ENCODE assay signal across 29 cellular contexts in genomic region chr2:69731575-69731974, GRCh38. TPM values are rescaled to one million over a fixed set of nuclear protein-coding genes. Genes with fewer than 3 reads are reported as not detected.
A peak's percentile ranks its signal among the peaks of the same experiment; 100 is the strongest.
DNase-seq lines count a peak whose midpoint lies in the region; ATAC-seq and FAIRE-seq lines count a peak whose summit lies in the region.
"Had no signal": no experiment of that assay in that cellular context is flagged by ENCODE, and none has a peak within 500 bp of the region (broad histone marks: within the 10 kb centered on the region; RNA-seq: fewer than 3 reads in every experiment).

No MANE protein-coding gene starts in this region.

- H3K27ac ChIP-seq in small intestine (ENCODE audit: low read depth in 1 of 2, low read length in 1 of 2) = no peak overlapping the region
- H3K27ac ChIP-seq: BLaER1, heart left ventricle, ovary, suprapubic skin, upper lobe of right lung had no signal

- DNase-seq in T-helper 17 cell (no peak), small intestine (peak; percentile 13), ureter (ENCODE audit: low spot score) (no peak), GOT3 (lab: John Stamatoyannopoulos, UW) (no peak), amniotic stem cell (lab: John Stamatoyannopoulos, UW) (no peak), immature natural killer cell (no peak)
- DNase-seq: activated CD4-positive, alpha-beta T cell treated with anti-CD3 and anti-CD28 coated beads, Interleukin-2, amount 50 U/mL, for 48 hours; activated naive CD4-positive, alpha-beta T cell; central memory CD4-positive, alpha-beta T cell; dermis blood vessel endothelial cell; EL; foreskin fibroblast; heart left ventricle; mammary epithelial cell; MV-4-11; NCI-H446; nephron progenitor cell; ovary; stimulated activated naive CD4-positive, alpha-beta T cell; T-cell; upper lobe of right lung had no signal

- no peaks in the 10 kb centered on the region for H3K27me3 Mint-ChIP-seq in T-helper 17 cell
- peaks cover 0 to 3% (median 0%) of the 10 kb centered on the region in 3 donors for H3K27me3 Mint-ChIP-seq in immature natural killer cell (ENCODE audit: low read depth in 3 of 3)
- H3K27me3 Mint-ChIP-seq: T-cell had no signal

- no peak overlapping the region for H3K4me3 Mint-ChIP-seq in T-helper 17 cell
- H3K4me3 Mint-ChIP-seq in immature natural killer cell = no peak overlapping the region
- H3K4me3 Mint-ChIP-seq: nephron progenitor cell, T-cell had no signal

- no peaks in the 10 kb centered on the region for H3K36me3 ChIP-seq in small intestine (ENCODE audit: control insufficient read depth in 2 of 2, insufficient read depth in 2 of 2, low read length in 2 of 2)
- H3K36me3 ChIP-seq: BLaER1, heart left ventricle, ovary, suprapubic skin, upper lobe of right lung had no signal

- no peaks in the 10 kb centered on the region for H3K9me3 Mint-ChIP-seq in immature natural killer cell
- H3K9me3 Mint-ChIP-seq: nephron progenitor cell, T-cell had no signal

- WGBS in small intestine, 3 donors = 78 to 93% (median 89%) methylated on average over 3 of the region's 3 CpGs

- ATAC-seq in GM18907 (IDR thresholded peaks at IDR 0.05; ENCODE audit: unreplicated experiment) (peak; percentile 59), HG02840 (IDR thresholded peaks at IDR 0.05; ENCODE audit: low FRiP score, unreplicated experiment) (peak; percentile 62), T-helper 17 cell (peak; percentile 25)
- ATAC-seq: activated CD4-positive, CD25-positive, alpha-beta regulatory T cell treated with anti-CD3 and anti-CD28 coated beads, Interleukin-2, amount 50 U/mL, for 24 hours; esophagus mucosa; heart left ventricle; T-cell; upper lobe of right lung had no signal

- H3K27ac Mint-ChIP-seq in T-helper 17 cell (no peak overlapping the region), immature natural killer cell (no peak overlapping the region)
- H3K27ac Mint-ChIP-seq: nephron progenitor cell, T-cell had no signal

- no peak overlapping the region for H3K4me3 ChIP-seq in small intestine (ENCODE audit: low read depth in 1 of 2, low read length in 2 of 2)
- H3K4me3 ChIP-seq: BLaER1, heart left ventricle, ovary, suprapubic skin, upper lobe of right lung had no signal

- FAIRE-seq in small intestine (lab: Jason Lieb, UNC) = no peak
- FAIRE-seq: GM12892, H54 had no signal

- no peaks in the 10 kb centered on the region for H3K4me1 Mint-ChIP-seq in T-helper 17 cell
- H3K4me1 Mint-ChIP-seq in immature natural killer cell = no peaks in the 10 kb centered on the region
- H3K4me1 Mint-ChIP-seq: nephron progenitor cell had no signal

- H3K27me3 ChIP-seq in small intestine (ENCODE audit: control insufficient read depth in 2 of 2, insufficient read depth in 2 of 2, low read length in 2 of 2) = no peaks in the 10 kb centered on the region
- H3K27me3 ChIP-seq: BLaER1, heart left ventricle, ovary, suprapubic skin, upper lobe of right lung had no signal

- H3K9me3 ChIP-seq in T-helper 17 cell (ENCODE audit: control insufficient read depth, low read length, poor library complexity, severe bottlenecking) = no peaks in the 10 kb centered on the region
- no peaks in the 10 kb centered on the region for H3K9me3 ChIP-seq in small intestine (ENCODE audit: control insufficient read depth, low read depth)
- H3K9me3 ChIP-seq: BLaER1, heart left ventricle, ovary, suprapubic skin, upper lobe of right lung had no signal

- H3K4me1 ChIP-seq in small intestine (ENCODE audit: control insufficient read depth in 2 of 2, insufficient read depth in 1 of 2, low read depth in 1 of 2, low read length in 1 of 2) = no peaks in the 10 kb centered on the region
- H3K4me1 ChIP-seq: BLaER1, suprapubic skin, upper lobe of right lung had no signal

- H3K36me3 Mint-ChIP-seq in T-helper 17 cell (ENCODE audit: low read depth) (no peaks in the 10 kb centered on the region), immature natural killer cell (no peaks in the 10 kb centered on the region)
- H3K36me3 Mint-ChIP-seq: T-cell had no signal

RNA-seq across cellular contexts. Expression of gene ANXA4, which starts 10.4 kb away (rescaled TPM):
- total RNA-seq in T-helper 17 cell = 10 to 100 TPM; 11.4 to 13.4 TPM
- 100 to 1,000 TPM; 289 to 317 (median 309) TPM for polyA plus RNA-seq in small intestine
- total RNA-seq in ureter = 169 TPM
- polyA plus RNA-seq in immature natural killer cell = 10 to 100 TPM; 80.8 to 86.1 (median 85.5) TPM

Comparison
In these comparisons a context has a peak if more than half of its experiments do, and no peak if none do; other contexts are left out.
1. RNA of gene ANXA4, which starts 10.4 kb away (total RNA-seq): 169 TPM in ureter (single experiment); 11.4 to 13.4 TPM in T-helper 17 cell; every median in the first group is over 10 times any median in the second.
2. Peak in every context shown above with its lines, with median percentiles within 50 percentile points of each other: ATAC-seq.